Comparison of ENCODE assay signal across 8 cellular contexts in the genomic region with DNA sequence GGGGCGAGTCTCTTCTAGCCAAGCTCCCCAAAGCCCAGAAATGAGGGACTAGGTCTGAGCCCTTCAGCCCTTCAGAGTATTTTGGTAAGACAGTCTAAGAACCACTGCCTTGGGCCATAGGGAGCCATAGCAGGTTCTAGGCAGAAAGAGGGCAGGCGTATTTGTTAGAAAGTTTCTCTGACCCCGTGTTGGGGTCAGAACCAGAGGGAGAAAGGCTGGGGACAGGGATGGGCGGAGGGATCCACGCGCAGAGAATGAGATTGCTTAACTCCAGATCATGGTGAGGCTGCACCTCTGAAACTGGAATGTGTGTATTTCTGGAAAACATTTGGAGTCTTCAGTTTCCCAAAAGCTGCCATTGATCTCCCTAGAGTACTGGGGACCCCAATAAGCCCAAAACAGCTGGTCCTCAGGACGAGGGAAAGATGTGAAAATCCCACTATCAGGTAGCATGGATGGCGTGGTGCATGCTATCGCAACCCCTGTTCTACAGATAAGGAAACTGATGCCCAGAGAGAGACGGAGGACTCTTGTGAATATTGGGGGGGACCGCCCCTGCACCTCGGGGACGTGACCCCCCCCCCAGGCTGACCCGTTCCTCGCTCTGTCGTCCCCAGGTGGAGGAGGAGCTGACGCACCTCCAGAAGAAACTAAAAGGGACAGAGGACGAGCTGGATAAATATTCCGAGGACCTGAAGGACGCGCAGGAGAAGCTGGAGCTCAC. TPM values are rescaled to one million over a fixed set of nuclear protein-coding genes. Genes with fewer than 3 reads are reported as not detected.
DNase-seq lines count a peak whose midpoint lies in the region; FAIRE-seq and TF ChIP-seq lines count a peak whose summit lies in the region.

No MANE protein-coding gene starts in this region.

- DNase-seq in AG04450 (ENCODE audit: low read depth, low spot score) = no peak
- DNase-seq in cardiac fibroblast (ENCODE audit: low read depth in 2 of 2) = peak in 1 of 2 donors; percentile 53
- DNase-seq in activated CD4-positive, CD25-positive, alpha-beta regulatory T cell (lab: John Stamatoyannopoulos, UW) = no peak
- no peak for DNase-seq in SKM-1 (lab: John Stamatoyannopoulos, UW; ENCODE audit: unreplicated experiment)
- no peak for DNase-seq in D721Med (ENCODE audit: insufficient read length, low spot score)
- no peak for DNase-seq in germinal center (ENCODE audit: low spot score)

- H3K27me3 ChIP-seq in AG04450 (ENCODE audit: control insufficient read depth, insufficient read depth, low read length) = no peaks in the 10 kb centered on the region
- no peaks in the 10 kb centered on the region for H3K27me3 ChIP-seq in HUES6 (ENCODE audit: control insufficient read depth, insufficient read depth, low read length)
- H3K27me3 ChIP-seq in mucosa of stomach (ENCODE audit: control insufficient read depth, insufficient read depth, low read length) = no peaks in the 10 kb centered on the region

- POLR2A ChIA-PET in AG04450 (lab: Yijun Ruan, JAX) = interaction anchor here (0.5 to 4.1 kb wide), 13 partner anchors 10 to 983 kb away, joined by 3 to 52 read pairs (median 5); a partner anchor contains a TSS

- no peak for FAIRE-seq in D721Med (lab: Jason Lieb, UNC)

- H3K4me3 ChIP-seq in AG04450 (ENCODE audit: low read depth, low read length) (peak overlapping the region; percentile 64), HUES6 (ENCODE audit: low read depth, low read length) (peak overlapping the region; percentile 88), cardiac fibroblast (replicated peaks in 1 of 2; ENCODE audit: low read depth in 2 of 2, low read length in 2 of 2) (peak overlapping the region; percentile 49 to 67), mucosa of stomach (ENCODE audit: low read length) (no peak overlapping the region)

- H3K36me3 ChIP-seq in HUES6 (ENCODE audit: control insufficient read depth, insufficient read depth, low read length) (peaks cover 24% of the 10 kb centered on the region), mucosa of stomach (ENCODE audit: control insufficient read depth, insufficient read depth, low read length) (peaks cover 2% of the 10 kb centered on the region)

- no peaks in the 10 kb centered on the region; the same call in 1 of the 2 replicates for H3K9me3 ChIP-seq in AG04450 (ENCODE audit: control insufficient read depth, insufficient read depth, low read length)
- H3K9me3 ChIP-seq in HUES6 (ENCODE audit: control insufficient read depth, insufficient read depth, low read depth, low read length) = no peaks in the 10 kb centered on the region
- no peaks in the 10 kb centered on the region for H3K9me3 ChIP-seq in mucosa of stomach (ENCODE audit: control insufficient read depth, low read length)

- peak overlapping the region; percentile 98 for H3K27ac ChIP-seq in AG04450 (ENCODE audit: low read depth, low read length)
- peak overlapping the region; percentile 99 for H3K27ac ChIP-seq in HUES6 (ENCODE audit: low read depth, low read length)

- CTCF ChIA-PET in AG04450 (lab: Charles Lee) = interaction anchor here (0.9 to 2.1 kb wide), 3 partner anchors 12 to 35 kb away, joined by 4 to 12 read pairs (median 4); no protein-coding TSS in a partner anchor

- peak overlapping the region; percentile 100 for H3K9ac ChIP-seq in HUES6 (ENCODE audit: low read length)
- peak overlapping the region; percentile 69 for H3K9ac ChIP-seq in mucosa of stomach (ENCODE audit: low read length)

- TF ChIP-seq CTCF in AG04450 (IDR thresholded peaks at IDR 0.05; ENCODE audit: low read depth, low read length) (no peak), cardiac fibroblast (IDR thresholded peaks at IDR 0.05; ENCODE audit: low read depth, low read length) (no peak), D721Med (IDR thresholded peaks at IDR 0.05; ENCODE audit: insufficient read depth, missing control alignments) (no peak)

- H3K4me1 ChIP-seq in HUES6 (ENCODE audit: control insufficient read depth, insufficient read depth, low read length) = peaks cover 27% of the 10 kb centered on the region
- peaks cover 64% of the 10 kb centered on the region for H3K4me1 ChIP-seq in mucosa of stomach (ENCODE audit: control insufficient read depth, insufficient read depth, low read length)

RNA-seq across cellular contexts. Expression of a gene that starts 0.7 kb away (rescaled TPM):
- 1,635 and 2,058 TPM in 2 replicates for polyA plus RNA-seq in AG04450 (2011; rRNA removed)
- 838 and 1,049 TPM in 2 replicates for polyA minus RNA-seq in AG04450 (2011; rRNA and poly(A)+ RNA removed)

RNA-seq across cellular contexts. Expression of a gene that starts 36.1 kb away (rescaled TPM):
- 107 and 109 TPM in 2 replicates for polyA plus RNA-seq in AG04450 (2011; rRNA removed)
- polyA minus RNA-seq in AG04450 (2011; rRNA and poly(A)+ RNA removed) = 149 and 157 TPM in 2 replicates
